ENCODE assay signal across 18 cellular contexts in genomic region chr1:9719978-9720722, GRCh38.
DNase-seq lines count a peak whose midpoint lies in the region; ATAC-seq and TF ChIP-seq lines count a peak whose summit lies in the region.
"Had no signal": no experiment of that assay in that cellular context is flagged by ENCODE, and none has a peak within 500 bp of the region (broad histone marks: within the 10 kb centered on the region; RNA-seq: fewer than 3 reads in every experiment).

No MANE protein-coding gene starts in this region.

- no peak overlapping the region for H3K4me2 ChIP-seq in HCT116 (ENCODE audit: low read length)
- H3K4me2 ChIP-seq in neuronal stem cell (ENCODE audit: insufficient read depth, low read length, poor library complexity, severe bottlenecking) = no peak overlapping the region

- ATAC-seq in HCT116 = no peak
- no peak for ATAC-seq in activated naive CD8-positive, alpha-beta T cell treated with anti-CD3 and anti-CD28 coated beads, Interleukin-2, amount 10 ng/mL, durations not matched to agents 7 days and 5 days (ENCODE audit: low read depth)

- no peak for TF ChIP-seq POLR2A in HCT116 (IDR thresholded peaks at IDR 0.05; ENCODE audit: borderline replicate concordance, extremely low read depth, insufficient read depth, insufficient read length)

- no peaks in the 10 kb centered on the region for H3K27me3 Mint-ChIP-seq in activated CD4-positive, alpha-beta T cell treated with anti-CD3 and anti-CD28 coated beads, Interleukin-2, amount 10 ng/mL, durations not matched to agents 24 days and 14 days
- no peaks in the 10 kb centered on the region for H3K27me3 Mint-ChIP-seq in activated naive CD8-positive, alpha-beta T cell treated with anti-CD3 and anti-CD28 coated beads, Interleukin-2, amount 10 ng/mL, durations not matched to agents 7 days and 5 days
- no peaks in the 10 kb centered on the region for H3K27me3 Mint-ChIP-seq in osteocyte (ENCODE audit: unreplicated experiment)

- peak overlapping the region; percentile 93 for H2AK5ac ChIP-seq in neuronal stem cell (ENCODE audit: low read depth, low read length)

- no peaks in the 10 kb centered on the region for H3K9me2 ChIP-seq in HCT116 (ENCODE audit: insufficient read depth)

- H3K27me3 ChIP-seq in HCT116 (ENCODE audit: insufficient read depth, low read length) (no peaks in the 10 kb centered on the region), neuronal stem cell (ENCODE audit: control insufficient read depth in 3 of 3, insufficient read depth in 3 of 3, low read depth in 1 of 3, low read length in 3 of 3) (no peaks in the 10 kb centered on the region)
- H3K27me3 ChIP-seq: upper lobe of left lung had no signal

- H3K23ac ChIP-seq in neuronal stem cell (ENCODE audit: low read depth, low read length, poor library complexity) = peak overlapping the region; percentile 91

- peak overlapping the region; percentile 80 for H3K18ac ChIP-seq in neuronal stem cell (ENCODE audit: low read length)

- H3K27ac ChIP-seq in HCT116 (ENCODE audit: low read depth, low read length) = peak overlapping the region; percentile 65
- H3K27ac ChIP-seq in neuronal stem cell (replicated peaks; ENCODE audit: low read length) = no peak overlapping the region
- H3K27ac ChIP-seq: prostate gland had no signal

- H3K9ac ChIP-seq in HCT116 (ENCODE audit: low read length) (0 out of 2 replicates have a peak overlapping the region, but pooled peaks have one; percentile 22), neuronal stem cell (ENCODE audit: low read depth, low read length, poor library complexity) (peak overlapping the region; percentile 44)

- H3K79me1 ChIP-seq in neuronal stem cell (ENCODE audit: low read depth, low read length) = no peaks in the 10 kb centered on the region

- H3K9me3 Mint-ChIP-seq in activated CD4-positive, alpha-beta T cell treated with anti-CD3 and anti-CD28 coated beads, Interleukin-2, amount 10 ng/mL, durations not matched to agents 24 days and 14 days = no peaks in the 10 kb centered on the region
- H3K9me3 Mint-ChIP-seq in activated naive CD8-positive, alpha-beta T cell treated with anti-CD3 and anti-CD28 coated beads, Interleukin-2, amount 10 ng/mL, durations not matched to agents 7 days and 5 days = no peaks in the 10 kb centered on the region
- H3K9me3 Mint-ChIP-seq in osteocyte (ENCODE audit: unreplicated experiment) = no peaks in the 10 kb centered on the region
- H3K9me3 Mint-ChIP-seq: immature natural killer cell had no signal

- peaks cover 54% of the 10 kb centered on the region for H3K4me1 Mint-ChIP-seq in activated CD4-positive, alpha-beta T cell treated with anti-CD3 and anti-CD28 coated beads, Interleukin-2, amount 10 ng/mL, durations not matched to agents 24 days and 14 days
- peaks cover 51% of the 10 kb centered on the region for H3K4me1 Mint-ChIP-seq in activated naive CD8-positive, alpha-beta T cell treated with anti-CD3 and anti-CD28 coated beads, Interleukin-2, amount 10 ng/mL, durations not matched to agents 7 days and 5 days
- peaks cover 16% of the 10 kb centered on the region for H3K4me1 Mint-ChIP-seq in osteocyte (ENCODE audit: unreplicated experiment)

- no peak overlapping the region for H2BK120ac ChIP-seq in neuronal stem cell (ENCODE audit: low read depth, low read length)

- no peaks in the 10 kb centered on the region for H4K20me1 ChIP-seq in HCT116 (ENCODE audit: insufficient read depth)

- H3K36me3 Mint-ChIP-seq in activated CD4-positive, alpha-beta T cell treated with anti-CD3 and anti-CD28 coated beads, Interleukin-2, amount 10 ng/mL, durations not matched to agents 24 days and 14 days (ENCODE audit: low read depth) = peaks cover 82% of the 10 kb centered on the region
- H3K36me3 Mint-ChIP-seq in activated naive CD8-positive, alpha-beta T cell treated with anti-CD3 and anti-CD28 coated beads, Interleukin-2, amount 10 ng/mL, durations not matched to agents 7 days and 5 days = peaks cover 68% of the 10 kb centered on the region
- peaks cover 10% of the 10 kb centered on the region for H3K36me3 Mint-ChIP-seq in osteocyte (ENCODE audit: unreplicated experiment)

- no TSS peak for BruUV-seq in HCT116 (replicated peaks; lab: Mats Ljungman, UMichigan)

- intact Hi-C loops in activated CD4-positive, alpha-beta T cell treated with anti-CD3 and anti-CD28 coated beads, Interleukin-2, amount 10 ng/mL, durations not matched to agents 24 days and 14 days (cut with micrococcal nuclease) = loop anchor here (10.0 kb wide), 1 partner anchor 105 kb away; the partner anchor contains the start of gene CLSTN1
- intact Hi-C loops in HCT116 (cut with micrococcal nuclease) = no loop called here

- H4K91ac ChIP-seq in neuronal stem cell (ENCODE audit: low read depth, low read length, poor library complexity) = no peak overlapping the region

- WGBS in neuronal stem cell (ENCODE audit: extremely low coverage in 2 of 2, insufficient read length in 2 of 2, insufficient replicate concordance in 1 of 2), 2 donors = no CpG with 5 or more reads among the region's 36 CpGs

- H3K27ac Mint-ChIP-seq in activated CD4-positive, alpha-beta T cell treated with anti-CD3 and anti-CD28 coated beads, Interleukin-2, amount 10 ng/mL, durations not matched to agents 24 days and 14 days = peak overlapping the region; percentile 77
- peak overlapping the region; percentile 99 for H3K27ac Mint-ChIP-seq in activated naive CD8-positive, alpha-beta T cell treated with anti-CD3 and anti-CD28 coated beads, Interleukin-2, amount 10 ng/mL, durations not matched to agents 7 days and 5 days
- no peak overlapping the region for H3K27ac Mint-ChIP-seq in osteocyte (ENCODE audit: unreplicated experiment)

- no peak for DNase-seq in activated CD4-positive, alpha-beta T cell treated with anti-CD3 and anti-CD28 coated beads, Interleukin-2, amount 10 ng/mL, durations not matched to agents 24 days and 14 days
- no peak for DNase-seq in activated CD4-positive, alpha-beta T cell treated with anti-CD3 and anti-CD28 coated beads for 4 hours
- no peak for DNase-seq in HCT116 (ENCODE audit: low read depth, low spot score)
- DNase-seq in activated naive CD8-positive, alpha-beta T cell treated with anti-CD3 and anti-CD28 coated beads, Interleukin-2, amount 10 ng/mL, durations not matched to agents 7 days and 5 days = peak; percentile 52
- no peak for DNase-seq in neuronal stem cell (ENCODE audit: low spot score)
- DNase-seq in NCI-H345 treated with DMSO at 0.1 percent for 48 hours (lab: John Stamatoyannopoulos, UW; ENCODE audit: unreplicated experiment) = no peak
- DNase-seq in NCI-H526 (lab: John Stamatoyannopoulos, UW) = no peak
- no peak for DNase-seq in osteocyte (ENCODE audit: extremely low spot score, unreplicated experiment)
- DNase-seq: ACHN; activated T-cell treated with anti-CD3 and anti-CD28 coated beads, Interleukin-2, amount 50 U/mL, for 48 hours; HCEC 1CT; immature natural killer cell; Kasumi-1; NCI-H1694 treated with DMSO at 0.1 percent for 48 hours; NCI-H69; SHP77 had no signal

- H3K79me2 ChIP-seq in HCT116 (ENCODE audit: insufficient read depth, low read length) = no peaks in the 10 kb centered on the region

- no peak overlapping the region for H3K4me3 ChIP-seq in HCT116 (replicated peaks in 1 of 2; ENCODE audit: low read depth in 1 of 2, low read length in 2 of 2)
- H3K4me3 ChIP-seq in neuronal stem cell (ENCODE audit: low read length in 2 of 2) = no peak overlapping the region
- H3K4me3 ChIP-seq: prostate gland, upper lobe of left lung had no signal

- no peak overlapping the region for H3K4ac ChIP-seq in neuronal stem cell (ENCODE audit: low read length)

- H2AFZ ChIP-seq in HCT116 (ENCODE audit: low read depth, low read length, poor library complexity, severe bottlenecking) = no peak overlapping the region
- H2AFZ ChIP-seq in neuronal stem cell (ENCODE audit: low read length) = peak overlapping the region; percentile 5

- H2BK15ac ChIP-seq in neuronal stem cell (ENCODE audit: low read length) = peak overlapping the region; percentile 37

- no peak for TF ChIP-seq RAD21 in HCT116 (IDR thresholded peaks at IDR 0.05; ENCODE audit: low read depth)

- RAD21 ChIA-PET in HCT116 (lab: Charles Lee; ENCODE audit: low non-redundant PET in 1 of 2, low total read pairs in 2 of 2, uncharacterized antibody in 2 of 2, unreplicated experiment in 2 of 2) = no interaction called here

- H3K36me3 ChIP-seq in HCT116 (ENCODE audit: control insufficient read depth in 1 of 2, insufficient read depth in 2 of 2, low read length in 2 of 2) (no peaks in the 10 kb centered on the region; a peak in 1 of 4 replicates), neuronal stem cell (replicated peaks in 1 of 2; ENCODE audit: control insufficient read depth in 2 of 2, insufficient read depth in 2 of 2, low read length in 2 of 2) (no peaks in the 10 kb centered on the region)

- H4K8ac ChIP-seq in neuronal stem cell (ENCODE audit: low read depth, low read length) = peak overlapping the region; percentile 65

- H3K9me3 ChIP-seq in HCT116 (ENCODE audit: control insufficient read depth in 1 of 2, insufficient read depth in 1 of 2, low read depth in 1 of 2, low read length in 2 of 2) (no peaks in the 10 kb centered on the region), neuronal stem cell (replicated peaks in 1 of 2; ENCODE audit: control insufficient read depth in 2 of 2, insufficient read depth in 1 of 2, low read depth in 1 of 2, low read length in 2 of 2) (peaks cover 0 to 2% of the 10 kb centered on the region in 2 donors)
- H3K9me3 ChIP-seq: prostate gland had no signal

- peak overlapping the region; percentile 53 for H2BK5ac ChIP-seq in neuronal stem cell (ENCODE audit: low read length)

- peak in 2 of 3 experiments; percentile 14 to 28; a peak in 1 of 6 replicates for TF ChIP-seq CTCF in HCT116 (IDR thresholded peaks at IDR 0.05 in 2 of 3, conservative IDR thresholded peaks at IDR 0.05 in 1 of 3; ENCODE audit: borderline replicate concordance in 1 of 3, insufficient read depth in 1 of 3, low read depth in 2 of 3, low read length in 2 of 3)
- no peak for TF ChIP-seq CTCF in osteocyte (IDR thresholded peaks at IDR 0.05)

- H3K14ac ChIP-seq in neuronal stem cell (ENCODE audit: low read length) = peak overlapping the region; percentile 71

- POLR2A ChIA-PET in HCT116 (lab: Charles Lee) = no interaction called here
- POLR2A ChIA-PET in activated naive CD8-positive, alpha-beta T cell treated with anti-CD3 and anti-CD28 coated beads, Interleukin-2, amount 10 ng/mL, durations not matched to agents 7 days and 5 days (lab: Charles Lee) = interaction anchor here (0.8 to 9.8 kb wide), 9 partner anchors 10 to 104 kb away, joined by 3 to 346 read pairs (median 5); partner anchors contain the start of gene PIK3CD

- CTCF ChIA-PET in HCT116 (lab: Charles Lee) = interaction anchor here (1.1 to 2.5 kb wide), 4 partner anchors 64 to 194 kb away, joined by 3 to 8 read pairs (median 5); no protein-coding TSS in a partner anchor

- H3K4me1 ChIP-seq in HCT116 (ENCODE audit: control insufficient read depth in 1 of 2, insufficient read depth in 2 of 2, low read length in 2 of 2) = peaks cover 10 to 25% of the 10 kb centered on the region in 2 experiments
- peaks cover 5% of the 10 kb centered on the region in 2 donors for H3K4me1 ChIP-seq in neuronal stem cell (ENCODE audit: control insufficient read depth in 2 of 2, insufficient read depth in 1 of 2, low read depth in 1 of 2, low read length in 2 of 2)
- H3K4me1 ChIP-seq: prostate gland had no signal

- H2BK12ac ChIP-seq in neuronal stem cell (ENCODE audit: low read length) = no peak overlapping the region

- H3K4me3 Mint-ChIP-seq in activated CD4-positive, alpha-beta T cell treated with anti-CD3 and anti-CD28 coated beads, Interleukin-2, amount 10 ng/mL, durations not matched to agents 24 days and 14 days = peak overlapping the region; percentile 30
- H3K4me3 Mint-ChIP-seq in activated naive CD8-positive, alpha-beta T cell treated with anti-CD3 and anti-CD28 coated beads, Interleukin-2, amount 10 ng/mL, durations not matched to agents 7 days and 5 days = peak overlapping the region; percentile 82
- H3K4me3 Mint-ChIP-seq in osteocyte (ENCODE audit: unreplicated experiment) = no peak overlapping the region
- H3K4me3 Mint-ChIP-seq: immature natural killer cell had no signal
